12 cellular contexts compared by ENCODE assay signal in the genomic region with DNA sequence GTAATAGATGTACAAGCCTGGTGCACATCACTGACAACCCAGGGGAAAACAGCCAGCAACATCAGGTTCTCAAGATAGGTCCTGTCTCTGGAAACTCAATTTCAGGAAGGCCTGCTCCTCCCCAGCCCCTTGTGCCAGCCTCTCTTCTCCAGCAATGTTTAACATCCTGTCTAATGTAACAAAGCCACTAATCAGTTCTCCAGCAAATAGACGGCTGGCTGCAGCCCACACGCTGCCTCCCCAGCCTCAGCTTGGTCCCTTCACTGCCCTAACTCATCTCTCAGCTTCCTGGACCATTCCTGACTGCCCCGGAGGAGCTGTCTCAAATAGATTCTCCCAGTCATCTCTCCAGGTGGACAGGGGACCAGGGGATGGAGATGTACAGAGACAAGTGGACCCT. TPM values are rescaled to one million over a fixed set of nuclear protein-coding genes. Genes with fewer than 3 reads are reported as not detected.
DNase-seq lines count a peak whose midpoint lies in the region; ATAC-seq and TF ChIP-seq lines count a peak whose summit lies in the region.
"Had no signal": no experiment of that assay in that cellular context is flagged by ENCODE, and none has a peak within 500 bp of the region (broad histone marks: within the 10 kb centered on the region; RNA-seq: fewer than 3 reads in every experiment).

No MANE protein-coding gene starts in this region.

- peak; percentile 1; the same call in 1 of the 2 replicates for ATAC-seq in PC-3

- H3K4me1 ChIP-seq in PC-3 (ENCODE audit: insufficient read depth, low read length) (peaks cover 62% of the 10 kb centered on the region), mucosa of stomach (ENCODE audit: control insufficient read depth, insufficient read depth, low read length) (peaks cover 71% of the 10 kb centered on the region), thyroid gland (peaks cover 66 to 79% of the 10 kb centered on the region in 2 donors)

- intact Hi-C loops in PC-3 (cut with micrococcal nuclease) = no loop called here
- intact Hi-C loops in thyroid gland (cut with DNase I) = no loop called here

- CTCF ChIA-PET in PC-3 (lab: Charles Lee) = interaction anchor here (2.4 kb wide), 1 partner anchor 48 kb away, joined by 9 read pairs; no protein-coding TSS in a partner anchor

- POLR2A ChIA-PET in PC-3 (lab: Charles Lee; ENCODE audit: unreplicated experiment) = no interaction called here

- H3K27ac ChIP-seq in PC-3 (ENCODE audit: low read length) (peak overlapping the region; percentile 98), cingulate gyrus (ENCODE audit: low read depth, low read length) (peak overlapping the region; percentile 80), thyroid gland (peak overlapping the region; percentile 88 to 96 (median 92))

- H3F3A ChIP-seq in PC-3 (ENCODE audit: low read length, unreplicated experiment) = peaks cover 14% of the 10 kb centered on the region

- no peak for TF ChIP-seq POLR2A in thyroid gland (IDR thresholded peaks at IDR 0.05)

- no peaks in the 10 kb centered on the region for H4K20me1 ChIP-seq in PC-3 (ENCODE audit: low read length)

- no peak overlapping the region for H2AFZ ChIP-seq in PC-3 (ENCODE audit: low read length)

- H3K9me2 ChIP-seq in PC-3 (replicated peaks; ENCODE audit: low read length) = no peaks in the 10 kb centered on the region

- 74 to 80% methylated on average over 3 of the region's 3 CpGs for WGBS in thyroid gland, 2 donors

- H3K36me3 ChIP-seq in PC-3 (ENCODE audit: low read depth, low read length) (no peaks in the 10 kb centered on the region), mucosa of stomach (ENCODE audit: control insufficient read depth, insufficient read depth, low read length) (no peaks in the 10 kb centered on the region), thyroid gland (no peaks in the 10 kb centered on the region)
- H3K36me3 ChIP-seq: brain microvascular endothelial cell had no signal

- DNase-seq in PC-3 = peak; percentile 25
- DNase-seq in thyroid gland = no peak
- no peak for DNase-seq in activated CD4-positive, alpha-beta T cell treated with anti-CD3 and anti-CD28 coated beads, Interleukin-2, amount 50 U/mL, for 48 hours
- DNase-seq in GM19240 (ENCODE audit: insufficient read length, low spot score) = no peak
- DNase-seq in NCI-H187 treated with DMSO at 0.1 percent for 48 hours (lab: John Stamatoyannopoulos, UW) = no peak
- DNase-seq in NCI-H345 treated with DMSO at 0.1 percent for 48 hours (lab: John Stamatoyannopoulos, UW; ENCODE audit: unreplicated experiment) = no peak
- DNase-seq: activated CD8-positive, alpha-beta memory T cell treated with anti-CD3 and anti-CD28 coated beads, Interleukin-2, amount 50 U/mL, for 4 hours; brain microvascular endothelial cell; stimulated activated CD4-positive, alpha-beta T cell treated with anti-CD3 and anti-CD28 coated beads, Interleukin-1b, Interleukin-23, amount 100 ng/mL, for 48 hours; T-helper 2 cell had no signal

- H3K27me3 ChIP-seq in PC-3 (ENCODE audit: low read length) (no peaks in the 10 kb centered on the region), mucosa of stomach (ENCODE audit: control insufficient read depth, insufficient read depth, low read length) (no peaks in the 10 kb centered on the region), thyroid gland (no peaks in the 10 kb centered on the region)
- H3K27me3 ChIP-seq: brain microvascular endothelial cell had no signal

- TF ChIP-seq CTCF in PC-3 (conservative IDR thresholded peaks at IDR 0.05; ENCODE audit: low read depth, low read length) = no peak
- TF ChIP-seq CTCF in thyroid gland (IDR thresholded peaks at IDR 0.05) = no peak

- peak overlapping the region; percentile 77 for H3K4me2 ChIP-seq in PC-3 (ENCODE audit: low read length)

- no peaks in the 10 kb centered on the region for H3K9me3 ChIP-seq in PC-3 (ENCODE audit: low read length)
- H3K9me3 ChIP-seq in mucosa of stomach (ENCODE audit: control insufficient read depth, low read length) = no peaks in the 10 kb centered on the region
- no peaks in the 10 kb centered on the region for H3K9me3 ChIP-seq in thyroid gland

- H3K9ac ChIP-seq in PC-3 (ENCODE audit: low read length) (peak overlapping the region; percentile 79), mucosa of stomach (ENCODE audit: low read length) (peak overlapping the region; percentile 54)

- no TSS peak for BruUV-seq in PC-3 (replicated peaks; lab: Mats Ljungman, UMichigan)

- H3K4me3 ChIP-seq in PC-3 (ENCODE audit: low read length) = no peak overlapping the region; the same call in 1 of the 2 replicates
- H3K4me3 ChIP-seq in mucosa of stomach (ENCODE audit: low read length) = no peak overlapping the region
- H3K4me3 ChIP-seq in thyroid gland (replicated peaks in 1 of 3) = no peak overlapping the region

- H3K79me2 ChIP-seq in PC-3 (ENCODE audit: low read length) = 0 out of 2 replicates have a peak, but pooled peaks cover 5% of the 10 kb centered on the region

RNA-seq across cellular contexts. Expression of a gene that starts 37.8 kb away (rescaled TPM):
- 855 and 1,132 TPM in 2 replicates for total RNA-seq in PC-3 (2014; rRNA removed)
- total RNA-seq in thyroid gland = 1,000 to 10,000 TPM; 1,071 to 3,396 (median 1,647) TPM

RNA-seq across cellular contexts. Expression of a gene that starts 37.9 kb away (rescaled TPM):
- total RNA-seq in PC-3 (2014; rRNA removed) (5.5 and 6.6 TPM in 2 replicates), thyroid gland (10 to 100 TPM in 1 of 4 donors, 1 to 10 TPM in 3; 7.7 to 48.5 (median 9.4) TPM)
